ENCODE assay signal across 8 cellular contexts in genomic region chr7:43647314-43647691, GRCh38.
DNase-seq lines count a peak whose midpoint lies in the region; ATAC-seq and TF ChIP-seq lines count a peak whose summit lies in the region.

No MANE protein-coding gene starts in this region.

- peaks cover 11% of the 10 kb centered on the region for H3F3A ChIP-seq in neural progenitor cell (ENCODE audit: low read depth)

- POLR2A ChIA-PET in CD8-positive, alpha-beta memory T cell (lab: Charles Lee) = interaction anchor here (1.0 to 4.5 kb wide), 4 partner anchors 21 to 65 kb away, joined by 3 to 27 read pairs (median 12); partner anchors contain the start of gene STK17A

- no peaks in the 10 kb centered on the region for H3K27me3 Mint-ChIP-seq in CD8-positive, alpha-beta memory T cell
- no peaks in the 10 kb centered on the region for H3K27me3 Mint-ChIP-seq in effector memory CD8-positive, alpha-beta T cell
- peaks cover 9% of the 10 kb centered on the region for H3K27me3 Mint-ChIP-seq in neural progenitor cell (ENCODE audit: insufficient read depth, low read depth)

- DNase-seq in CD8-positive, alpha-beta memory T cell = no peak
- peak; percentile 89 for DNase-seq in NT2/D1 (ENCODE audit: low read depth, low spot score)
- DNase-seq in effector memory CD8-positive, alpha-beta T cell = no peak
- DNase-seq in neural progenitor cell (ENCODE audit: low spot score) = peak; percentile 72
- no peak for DNase-seq in glomerular visceral epithelial cell (ENCODE audit: extremely low spot score)

- peaks cover 94% of the 10 kb centered on the region for H3K4me1 ChIP-seq in CD8-positive, alpha-beta memory T cell (ENCODE audit: insufficient read depth, low read length)
- H3K4me1 ChIP-seq in NT2/D1 (ENCODE audit: insufficient read depth, insufficient read length) (peaks cover 8% of the 10 kb centered on the region), neural progenitor cell (peaks cover 23% of the 10 kb centered on the region)

- peak overlapping the region; percentile 73 to 100 (median 96) for H3K27ac Mint-ChIP-seq in CD8-positive, alpha-beta memory T cell
- H3K27ac Mint-ChIP-seq in effector memory CD8-positive, alpha-beta T cell = peak overlapping the region; percentile 98 to 99
- peak overlapping the region; percentile 96 for H3K27ac Mint-ChIP-seq in neural progenitor cell

- peak overlapping the region; percentile 41 for H3K4me2 ChIP-seq in neural progenitor cell

- peaks cover 98 to 99% (median 98%) of the 10 kb centered on the region in 3 donors for H3K4me1 Mint-ChIP-seq in CD8-positive, alpha-beta memory T cell
- peaks cover 80 to 89% of the 10 kb centered on the region in 2 donors for H3K4me1 Mint-ChIP-seq in effector memory CD8-positive, alpha-beta T cell (ENCODE audit: low read depth in 2 of 2)
- H3K4me1 Mint-ChIP-seq in neural progenitor cell = peaks cover 69% of the 10 kb centered on the region

- TF ChIP-seq CTCF in neural progenitor cell (IDR thresholded peaks at IDR 0.05) = no peak

- H3K36me3 Mint-ChIP-seq in CD8-positive, alpha-beta memory T cell = peaks cover 9 to 40% (median 31%) of the 10 kb centered on the region in 3 donors
- H3K36me3 Mint-ChIP-seq in effector memory CD8-positive, alpha-beta T cell (ENCODE audit: insufficient read depth) = peaks cover 52% of the 10 kb centered on the region
- H3K36me3 Mint-ChIP-seq in neural progenitor cell = peaks cover 34% of the 10 kb centered on the region

- peaks cover 42% of the 10 kb centered on the region for H3K79me2 ChIP-seq in neural progenitor cell (ENCODE audit: low read depth)

- H3K9me3 ChIP-seq in CD8-positive, alpha-beta memory T cell (ENCODE audit: low read length) = no peaks in the 10 kb centered on the region
- H3K9me3 ChIP-seq in NT2/D1 (ENCODE audit: insufficient read depth, low read length) (no peaks in the 10 kb centered on the region), neural progenitor cell (ENCODE audit: low read depth) (no peaks in the 10 kb centered on the region)

- peak overlapping the region; percentile 47 for H3K9ac ChIP-seq in NT2/D1 (ENCODE audit: insufficient read length, low read depth)
- no peak overlapping the region for H3K9ac ChIP-seq in neural progenitor cell

- peak overlapping the region; percentile 63 to 95 (median 78) for H3K4me3 Mint-ChIP-seq in CD8-positive, alpha-beta memory T cell
- peak overlapping the region; percentile 74 to 82 for H3K4me3 Mint-ChIP-seq in effector memory CD8-positive, alpha-beta T cell
- H3K4me3 Mint-ChIP-seq in neural progenitor cell = peak overlapping the region; percentile 72

- peak overlapping the region; percentile 64 for H3K4me3 ChIP-seq in CD8-positive, alpha-beta memory T cell (ENCODE audit: low read length)
- H3K4me3 ChIP-seq in NT2/D1 (ENCODE audit: insufficient read length, low read depth) (no peak overlapping the region), neural progenitor cell (no peak overlapping the region)

- H3K27ac ChIP-seq in CD8-positive, alpha-beta memory T cell (ENCODE audit: low read depth, low read length) = peak overlapping the region; percentile 71
- H3K27ac ChIP-seq in neural progenitor cell = peak overlapping the region; percentile 77

- H2AFZ ChIP-seq in neural progenitor cell (replicated peaks) = no peak overlapping the region

- no peak for ATAC-seq in effector memory CD8-positive, alpha-beta T cell (replicated peaks)
- no peak for ATAC-seq in HG03469 (IDR thresholded peaks at IDR 0.05; ENCODE audit: unreplicated experiment)
- no peak for ATAC-seq in GM18520 (IDR thresholded peaks at IDR 0.05; ENCODE audit: unreplicated experiment)
- no peak for ATAC-seq in GM21825 (IDR thresholded peaks at IDR 0.05; ENCODE audit: unreplicated experiment)

- peaks cover 9% of the 10 kb centered on the region for H3K36me3 ChIP-seq in CD8-positive, alpha-beta memory T cell (ENCODE audit: insufficient read depth, low read length)
- H3K36me3 ChIP-seq in NT2/D1 (ENCODE audit: insufficient read depth, insufficient read length, low read length) (peaks cover 38% of the 10 kb centered on the region), neural progenitor cell (no peaks in the 10 kb centered on the region)

- CTCF ChIA-PET in CD8-positive, alpha-beta memory T cell (lab: Charles Lee) = interaction anchor here (1.8 to 5.5 kb wide), 6 partner anchors 8 to 65 kb away, joined by 3 to 69 read pairs (median 32); partner anchors contain the start of gene STK17A

- H3K27me3 ChIP-seq in CD8-positive, alpha-beta memory T cell (ENCODE audit: insufficient read depth, low read length, poor library complexity, severe bottlenecking) = no peaks in the 10 kb centered on the region
- H3K27me3 ChIP-seq in NT2/D1 (ENCODE audit: insufficient read depth, insufficient read length) (no peaks in the 10 kb centered on the region), neural progenitor cell (no peaks in the 10 kb centered on the region)

- no peaks in the 10 kb centered on the region for H3K9me3 Mint-ChIP-seq in CD8-positive, alpha-beta memory T cell
- H3K9me3 Mint-ChIP-seq in effector memory CD8-positive, alpha-beta T cell = peaks cover 0 to 2% of the 10 kb centered on the region in 2 donors
- H3K9me3 Mint-ChIP-seq in neural progenitor cell = no peaks in the 10 kb centered on the region

- H4K20me1 ChIP-seq in neural progenitor cell (ENCODE audit: low read depth) = peaks cover 52% of the 10 kb centered on the region

Comparison
In these comparisons a context has a peak if more than half of its experiments do, and no peak if none do; other contexts are left out.
1. DNase-seq: peak in NT2/D1 (single experiment) and neural progenitor cell (single experiment); none in CD8-positive, alpha-beta memory T cell (0 of 5), effector memory CD8-positive, alpha-beta T cell (0 of 3) and glomerular visceral epithelial cell (single experiment).
2. Peak in every context shown above with its lines, with median percentiles within 50 percentile points of each other: H3K27ac Mint-ChIP-seq and H3K4me3 Mint-ChIP-seq.